ENCODE assay signal across 9 cellular contexts in the genomic region with DNA sequence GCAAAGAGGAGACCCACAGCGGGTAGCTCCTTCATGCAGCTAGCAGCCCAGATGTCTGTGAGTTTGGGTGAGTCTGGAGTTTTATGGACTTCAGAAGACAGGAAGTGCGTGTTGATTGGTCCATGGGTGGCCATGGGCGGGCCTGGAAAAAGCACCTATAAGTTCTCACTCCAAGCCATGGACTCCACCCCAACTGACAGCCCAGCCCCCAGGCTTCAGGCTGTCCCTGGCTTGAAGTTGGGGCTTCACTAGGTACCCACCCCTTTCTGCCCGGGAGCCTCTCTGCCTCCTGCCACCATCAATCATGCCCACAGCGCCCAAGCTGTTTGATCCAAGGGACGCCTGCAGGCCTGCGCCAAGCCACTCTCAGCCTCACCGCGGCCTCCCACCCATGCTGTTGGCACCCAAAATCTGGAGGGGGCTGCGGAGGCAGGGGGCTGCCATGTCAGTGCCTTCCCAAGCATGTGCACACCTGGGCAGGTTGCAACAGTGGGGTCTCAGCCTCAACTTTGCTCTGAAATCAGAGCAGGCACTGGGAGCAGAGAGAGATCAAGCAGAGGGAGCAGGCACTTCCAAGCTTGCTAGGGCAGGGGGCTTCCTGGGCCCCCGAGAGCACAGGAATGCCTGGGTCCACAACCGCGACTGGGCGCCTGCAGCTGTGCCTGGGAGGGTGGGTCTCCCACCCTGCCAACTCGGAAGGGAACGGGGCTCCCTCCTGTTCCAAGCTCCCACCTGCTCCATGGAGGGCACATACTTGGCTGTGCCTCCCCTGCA.
DNase-seq lines count a peak whose midpoint lies in the region; ATAC-seq and TF ChIP-seq lines count a peak whose summit lies in the region.
"Had no signal": no experiment of that assay in that cellular context is flagged by ENCODE, and none has a peak within 500 bp of the region (broad histone marks: within the 10 kb centered on the region; RNA-seq: fewer than 3 reads in every experiment).

No MANE protein-coding gene starts in this region.

- H3K79me2 ChIP-seq in mesendoderm (ENCODE audit: control insufficient read depth, insufficient read depth, low read length) = no peaks in the 10 kb centered on the region

- no peak overlapping the region for H3K27ac ChIP-seq in HUES6 (ENCODE audit: low read depth, low read length)
- no peak overlapping the region for H3K27ac ChIP-seq in mesendoderm (ENCODE audit: low read depth, low read length)

- H3K9me3 ChIP-seq in HUES6 (ENCODE audit: control insufficient read depth, insufficient read depth, low read depth, low read length) (no peaks in the 10 kb centered on the region), skeletal muscle satellite cell (replicated peaks; ENCODE audit: low read length) (no peaks in the 10 kb centered on the region)

- H3K9ac ChIP-seq in HUES6 (ENCODE audit: low read length) = no peak overlapping the region
- peak overlapping the region; percentile 59 for H3K9ac ChIP-seq in skeletal muscle satellite cell (ENCODE audit: low read depth, low read length)
- H3K9ac ChIP-seq in mesendoderm (ENCODE audit: low read length) = no peak overlapping the region

- H3K23ac ChIP-seq in mesendoderm (ENCODE audit: low read length) = no peak overlapping the region

- no peak overlapping the region for H3K4ac ChIP-seq in mesendoderm (ENCODE audit: low read depth, low read length)

- no peaks in the 10 kb centered on the region for H3K79me1 ChIP-seq in mesendoderm (ENCODE audit: low read length)

- no peak overlapping the region for H4K8ac ChIP-seq in mesendoderm (ENCODE audit: low read depth, low read length)

- H3K27me3 ChIP-seq in HUES6 (ENCODE audit: control insufficient read depth, insufficient read depth, low read length) = peaks cover 6% of the 10 kb centered on the region; the same call in 1 of the 2 replicates
- H3K27me3 ChIP-seq in skeletal muscle satellite cell (ENCODE audit: control insufficient read depth, insufficient read depth, low read length) = no peaks in the 10 kb centered on the region
- no peaks in the 10 kb centered on the region for H3K27me3 ChIP-seq in mesendoderm (ENCODE audit: insufficient read depth, low read length, poor library complexity)

- no peak overlapping the region for H2BK5ac ChIP-seq in mesendoderm (ENCODE audit: low read length)

- no peak overlapping the region for H3K18ac ChIP-seq in mesendoderm (ENCODE audit: low read length)

- H3K56ac ChIP-seq in mesendoderm (ENCODE audit: low read length) = no peak overlapping the region

- H3K4me2 ChIP-seq in skeletal muscle satellite cell (ENCODE audit: low read length) (peak overlapping the region; percentile 95), mesendoderm (ENCODE audit: low read length) (no peak overlapping the region)

- H3K4me1 ChIP-seq in HUES6 (ENCODE audit: control insufficient read depth, insufficient read depth, low read length) (0 out of 2 replicates have a peak, but pooled peaks cover 3% of the 10 kb centered on the region), skeletal muscle satellite cell (ENCODE audit: control insufficient read depth, insufficient read depth, low read length) (peaks cover 24% of the 10 kb centered on the region), mesendoderm (ENCODE audit: control insufficient read depth, low read depth, low read length) (no peaks in the 10 kb centered on the region)

- H4K5ac ChIP-seq in mesendoderm (ENCODE audit: low read length) = no peak overlapping the region

- intact Hi-C loops in left ventricle myocardium superior (cut with micrococcal nuclease) = no loop called here

- no CpG with 5 or more reads among the region's 16 CpGs for WGBS in mesendoderm (ENCODE audit: extremely low coverage, insufficient coverage, low lambda C conversion rate)

- no peak overlapping the region for H2BK15ac ChIP-seq in mesendoderm (replicated peaks; ENCODE audit: low read depth)

- no peak overlapping the region for H2AK5ac ChIP-seq in mesendoderm (ENCODE audit: low read length)

- ATAC-seq in SK-N-SH treated with all-trans-retinoic acid at 6 μM for 48 hours (peak; percentile 77), left ventricle myocardium superior (peak; percentile 89), GM21390 (IDR thresholded peaks at IDR 0.05; ENCODE audit: unreplicated experiment) (no peak)

- DNase-seq in left ventricle myocardium superior = peak; percentile 56
- DNase-seq in NCI-H2107 treated with DMSO at 0.1 percent for 48 hours (lab: John Stamatoyannopoulos, UW; ENCODE audit: unreplicated experiment) = no peak
- DNase-seq in mesendoderm = no peak
- DNase-seq in putamen (ENCODE audit: low spot score) = no peak
- DNase-seq: stimulated activated CD4-positive, alpha-beta T cell treated with anti-CD3 and anti-CD28 coated beads, Interleukin-2, amount 100 ng/mL, for 48 hours had no signal

- H3K36me3 ChIP-seq in HUES6 (ENCODE audit: control insufficient read depth, insufficient read depth, low read length) (no peaks in the 10 kb centered on the region), skeletal muscle satellite cell (ENCODE audit: insufficient read depth, low read length) (no peaks in the 10 kb centered on the region), mesendoderm (ENCODE audit: control insufficient read depth, insufficient read depth, low read length) (no peaks in the 10 kb centered on the region)

- H2BK120ac ChIP-seq in mesendoderm (ENCODE audit: low read depth, low read length) = no peak overlapping the region

- peak overlapping the region; percentile 75 for H3K4me3 ChIP-seq in HUES6 (ENCODE audit: low read depth, low read length)
- H3K4me3 ChIP-seq in skeletal muscle satellite cell (ENCODE audit: low read length) = peak overlapping the region; percentile 79
- H3K4me3 ChIP-seq in mesendoderm (ENCODE audit: low read length) = no peak overlapping the region

TF ChIP-seq in SK-N-SH treated with all-trans-retinoic acid at 6 μM for 48 hours, 23 proteins besides CTCF, POLR2A, EP300 and RAD21 (continues in another document):
- TF ChIP-seq, protein P1, sequence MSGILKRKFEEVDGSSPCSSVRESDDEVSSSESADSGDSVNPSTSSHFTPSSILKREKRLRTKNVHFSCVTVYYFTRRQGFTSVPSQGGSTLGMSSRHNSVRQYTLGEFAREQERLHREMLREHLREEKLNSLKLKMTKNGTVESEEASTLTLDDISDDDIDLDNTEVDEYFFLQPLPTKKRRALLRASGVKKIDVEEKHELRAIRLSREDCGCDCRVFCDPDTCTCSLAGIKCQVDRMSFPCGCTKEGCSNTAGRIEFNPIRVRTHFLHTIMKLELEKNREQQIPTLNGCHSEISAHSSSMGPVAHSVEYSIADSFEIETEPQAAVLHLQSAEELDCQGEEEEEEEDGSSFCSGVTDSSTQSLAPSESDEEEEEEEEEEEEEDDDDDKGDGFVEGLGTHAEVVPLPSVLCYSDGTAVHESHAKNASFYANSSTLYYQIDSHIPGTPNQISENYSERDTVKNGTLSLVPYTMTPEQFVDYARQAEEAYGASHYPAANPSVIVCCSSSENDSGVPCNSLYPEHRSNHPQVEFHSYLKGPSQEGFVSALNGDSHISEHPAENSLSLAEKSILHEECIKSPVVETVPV (CRISPR knock-in tag; IDR thresholded peaks at IDR 0.05) = no peak
- TF ChIP-seq ZNF8 (CRISPR knock-in tag; IDR thresholded peaks at IDR 0.05) = no peak
- no peak for TF ChIP-seq BACH2 (CRISPR knock-in tag; IDR thresholded peaks at IDR 0.05; ENCODE audit: borderline replicate concordance)
- no peak for TF ChIP-seq ESRRG (CRISPR knock-in tag; IDR thresholded peaks at IDR 0.05)
- TF ChIP-seq SNAI2 (CRISPR knock-in tag; IDR thresholded peaks at IDR 0.05) = no peak
- TF ChIP-seq ZFP30 (CRISPR knock-in tag; IDR thresholded peaks at IDR 0.05) = no peak
- no peak for TF ChIP-seq ZC3H10 (CRISPR knock-in tag; IDR thresholded peaks at IDR 0.05)
- TF ChIP-seq ZNF70 (CRISPR knock-in tag; IDR thresholded peaks at IDR 0.05) = no peak
- TF ChIP-seq, protein P2, sequence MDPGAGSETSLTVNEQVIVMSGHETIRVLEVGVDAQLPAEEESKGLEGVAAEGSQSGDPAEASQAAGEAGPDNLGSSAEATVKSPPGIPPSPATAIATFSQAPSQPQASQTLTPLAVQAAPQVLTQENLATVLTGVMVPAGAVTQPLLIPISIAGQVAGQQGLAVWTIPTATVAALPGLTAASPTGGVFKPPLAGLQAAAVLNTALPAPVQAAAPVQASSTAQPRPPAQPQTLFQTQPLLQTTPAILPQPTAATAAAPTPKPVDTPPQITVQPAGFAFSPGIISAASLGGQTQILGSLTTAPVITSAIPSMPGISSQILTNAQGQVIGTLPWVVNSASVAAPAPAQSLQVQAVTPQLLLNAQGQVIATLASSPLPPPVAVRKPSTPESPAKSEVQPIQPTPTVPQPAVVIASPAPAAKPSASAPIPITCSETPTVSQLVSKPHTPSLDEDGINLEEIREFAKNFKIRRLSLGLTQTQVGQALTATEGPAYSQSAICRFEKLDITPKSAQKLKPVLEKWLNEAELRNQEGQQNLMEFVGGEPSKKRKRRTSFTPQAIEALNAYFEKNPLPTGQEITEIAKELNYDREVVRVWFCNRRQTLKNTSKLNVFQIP (CRISPR knock-in tag; IDR thresholded peaks at IDR 0.05; ENCODE audit: borderline replicate concordance, low read depth) = no peak
- TF ChIP-seq, protein P3, sequence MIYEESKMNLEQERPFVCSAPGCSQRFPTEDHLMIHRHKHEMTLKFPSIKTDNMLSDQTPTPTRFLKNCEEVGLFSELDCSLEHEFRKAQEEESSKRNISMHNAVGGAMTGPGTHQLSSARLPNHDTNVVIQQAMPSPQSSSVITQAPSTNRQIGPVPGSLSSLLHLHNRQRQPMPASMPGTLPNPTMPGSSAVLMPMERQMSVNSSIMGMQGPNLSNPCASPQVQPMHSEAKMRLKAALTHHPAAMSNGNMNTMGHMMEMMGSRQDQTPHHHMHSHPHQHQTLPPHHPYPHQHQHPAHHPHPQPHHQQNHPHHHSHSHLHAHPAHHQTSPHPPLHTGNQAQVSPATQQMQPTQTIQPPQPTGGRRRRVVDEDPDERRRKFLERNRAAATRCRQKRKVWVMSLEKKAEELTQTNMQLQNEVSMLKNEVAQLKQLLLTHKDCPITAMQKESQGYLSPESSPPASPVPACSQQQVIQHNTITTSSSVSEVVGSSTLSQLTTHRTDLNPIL (CRISPR knock-in tag; IDR thresholded peaks at IDR 0.05; ENCODE audit: low read depth) = no peak
- no peak for TF ChIP-seq ZNF565 (CRISPR knock-in tag; conservative IDR thresholded peaks at IDR 0.05; ENCODE audit: low read depth)
